In genomic region chr7:132933076-132933466, GRCh38 we compare ENCODE assay signal across 13 cellular contexts.
DNase-seq lines count a peak whose midpoint lies in the region; ATAC-seq, FAIRE-seq and TF ChIP-seq lines count a peak whose summit lies in the region.
"Had no signal": no experiment of that assay in that cellular context is flagged by ENCODE, and none has a peak within 500 bp of the region (broad histone marks: within the 10 kb centered on the region; RNA-seq: fewer than 3 reads in every experiment).

No MANE protein-coding gene starts in this region.

- peak; percentile 4 for DNase-seq in Ammon's horn (ENCODE audit: low spot score)
- DNase-seq in GM18507 (ENCODE audit: extremely low spot score, insufficient read length, low read depth): no peak
- DNase-seq in SJCRH30: no peak
- no peak for DNase-seq in DMS114 treated with DMSO at 0.1 percent for 48 hours (lab: John Stamatoyannopoulos, UW; ENCODE audit: unreplicated experiment)
- DNase-seq in cerebellum (ENCODE audit: low spot score): no peak
- no peak for DNase-seq in activated effector memory CD4-positive, alpha-beta T cell treated with anti-CD3 and anti-CD28 coated beads, Interleukin-2, amount 50 U/mL, for 16 hours
- DNase-seq: anterior cingulate cortex, head of caudate nucleus, MG63 had no signal

- H3K4me3 ChIP-seq in iPS-15b (ENCODE audit: low read depth, low read length) (no peak overlapping the region), SJCRH30 (no peak overlapping the region)
- H3K4me3 ChIP-seq: MG63, suprapubic skin had no signal

- H3K9ac ChIP-seq in iPS-15b (ENCODE audit: low read depth, low read length): peak overlapping the region; percentile 55

- H3K27me3 ChIP-seq in iPS-15b (ENCODE audit: control insufficient read depth, insufficient read depth, low read length) (no peaks in the 10 kb centered on the region), SJCRH30 (no peaks in the 10 kb centered on the region)
- H3K27me3 ChIP-seq: MG63, suprapubic skin had no signal

- no peak overlapping the region for H3K27ac ChIP-seq in SJCRH30
- H3K27ac ChIP-seq: suprapubic skin, VCaP had no signal

- ATAC-seq in SK-N-SH treated with all-trans-retinoic acid at 6 μM for 48 hours: peak; percentile 83

- H3K4me1 ChIP-seq in iPS-15b (ENCODE audit: control insufficient read depth, insufficient read depth, low read length) (peaks cover 8% of the 10 kb centered on the region), SJCRH30 (no peaks in the 10 kb centered on the region)
- H3K4me1 ChIP-seq: suprapubic skin had no signal

- H3K9me3 ChIP-seq in iPS-15b (ENCODE audit: control insufficient read depth, insufficient read depth, low read length) (no peaks in the 10 kb centered on the region), SJCRH30 (replicated peaks) (no peaks in the 10 kb centered on the region)
- H3K9me3 ChIP-seq: MG63, suprapubic skin had no signal

- peak; percentile 52 for FAIRE-seq in GM18507 (lab: Jason Lieb, UNC)

- H3K36me3 ChIP-seq in iPS-15b (ENCODE audit: control insufficient read depth, insufficient read depth, low read length): no peaks in the 10 kb centered on the region
- H3K36me3 ChIP-seq in SJCRH30: no peaks in the 10 kb centered on the region
- H3K36me3 ChIP-seq: MG63, suprapubic skin had no signal

TF ChIP-seq in SK-N-SH treated with all-trans-retinoic acid at 6 μM for 48 hours, 23 proteins besides CTCF, POLR2A, EP300 and RAD21:
- TF ChIP-seq ZNF70 (CRISPR knock-in tag; IDR thresholded peaks at IDR 0.05) (no peak), ZFP30 (CRISPR knock-in tag; IDR thresholded peaks at IDR 0.05) (no peak), ZNF565 (CRISPR knock-in tag; conservative IDR thresholded peaks at IDR 0.05; ENCODE audit: low read depth) (no peak), OSR1 (CRISPR knock-in tag; IDR thresholded peaks at IDR 0.05) (no peak), ESRRG (CRISPR knock-in tag; IDR thresholded peaks at IDR 0.05) (no peak), PATZ1 (CRISPR knock-in tag; IDR thresholded peaks at IDR 0.05; ENCODE audit: borderline replicate concordance) (peak; percentile 57; the same call in 1 of the 2 replicates), CREB5 (CRISPR knock-in tag; IDR thresholded peaks at IDR 0.05; ENCODE audit: low read depth) (peak; percentile 29; the same call in 1 of the 2 replicates), ZNF8 (CRISPR knock-in tag; IDR thresholded peaks at IDR 0.05) (no peak), SNAI2 (CRISPR knock-in tag; IDR thresholded peaks at IDR 0.05) (peak; percentile 62; the same call in 1 of the 2 replicates), RARB (CRISPR knock-in tag; IDR thresholded peaks at IDR 0.05) (no peak), CSDC2 (CRISPR knock-in tag; IDR thresholded peaks at IDR 0.05) (no peak), ZC3H10 (CRISPR knock-in tag; IDR thresholded peaks at IDR 0.05) (0 out of 2 replicates have a peak, but pooled peaks have one; percentile 42), GLIS3 (CRISPR knock-in tag; IDR thresholded peaks at IDR 0.05) (no peak), TOX (CRISPR knock-in tag; IDR thresholded peaks at IDR 0.05; ENCODE audit: borderline replicate concordance) (no peak), TSHZ2 (CRISPR knock-in tag; IDR thresholded peaks at IDR 0.05) (no peak), POU6F1 (CRISPR knock-in tag; IDR thresholded peaks at IDR 0.05; ENCODE audit: borderline replicate concordance, low read depth) (0 out of 2 replicates have a peak, but pooled peaks have one; percentile 56), CSRNP3 (CRISPR knock-in tag; IDR thresholded peaks at IDR 0.05) (no peak), TCF4 (CRISPR knock-in tag; IDR thresholded peaks at IDR 0.05; ENCODE audit: borderline replicate concordance) (0 out of 2 replicates have a peak, but pooled peaks have one; percentile 12), BACH2 (CRISPR knock-in tag; IDR thresholded peaks at IDR 0.05; ENCODE audit: borderline replicate concordance) (0 out of 2 replicates have a peak, but pooled peaks have one; percentile 31), PPARA (CRISPR knock-in tag; IDR thresholded peaks at IDR 0.05; ENCODE audit: borderline replicate concordance) (no peak), ARNTL (CRISPR knock-in tag; IDR thresholded peaks at IDR 0.05; ENCODE audit: borderline replicate concordance, low read depth) (no peak), ISL1 (CRISPR knock-in tag; IDR thresholded peaks at IDR 0.05) (peak; percentile 89), ZFP3 (CRISPR knock-in tag; IDR thresholded peaks at IDR 0.05) (no peak)
TF ChIP-seq in SK-N-SH treated with all-trans-retinoic acid at 6 μM for 48 hours: peak in this region for 8.
